1 cellular context compared by ENCODE assay signal in genomic region chr2:27771548-27772335, GRCh38.
TF ChIP-seq lines count a peak whose summit lies in the region.

Gene MRPL33 (plus strand): TSS chr2:27771719. CDS start chr2:27771778, 59 bp downstream.

TF ChIP-seq in K562, 482 proteins besides CTCF, POLR2A, EP300 and RAD21 (continued from another document):
- TF ChIP-seq CUX1 (CRISPR knock-in tag; IDR thresholded peaks at IDR 0.05) (no peak), ZNF146 (CRISPR knock-in tag; IDR thresholded peaks at IDR 0.05; ENCODE audit: unreplicated experiment) (no peak), ZNF764 (CRISPR knock-in tag; IDR thresholded peaks at IDR 0.05; ENCODE audit: low read depth) (no peak), LCOR (CRISPR knock-in tag; IDR thresholded peaks at IDR 0.05) (0 out of 2 replicates have a peak, but pooled peaks have one; percentile 48), IFI16 (CRISPR knock-in tag; IDR thresholded peaks at IDR 0.05) (no peak), GATA2 (CRISPR knock-in tag; IDR thresholded peaks at IDR 0.05) (no peak), CBX5 (IDR thresholded peaks at IDR 0.05; ENCODE audit: borderline replicate concordance, low read depth) (no peak), CREB3L1 (IDR thresholded peaks at IDR 0.05; ENCODE audit: borderline replicate concordance, low read depth) (peak; percentile 84), SRF (CRISPR knock-in tag; IDR thresholded peaks at IDR 0.05) (peak; percentile 42 to 54; a peak in 1 of 4 replicates), CTCFL (IDR thresholded peaks at IDR 0.05; ENCODE audit: borderline replicate concordance, insufficient read depth, low read depth, low read length, poor library complexity, severe bottlenecking) (no peak), TFE3 (CRISPR knock-in tag; IDR thresholded peaks at IDR 0.05) (0 out of 2 replicates have a peak, but pooled peaks have one; percentile 1), ZNF354B (CRISPR knock-in tag; IDR thresholded peaks at IDR 0.05) (no peak), E2F4 (CRISPR knock-in tag; IDR thresholded peaks at IDR 0.05; ENCODE audit: low read depth) (no peak), MTA2 (IDR thresholded peaks at IDR 0.05; ENCODE audit: low read depth) (peak; percentile 85), PHTF2 (CRISPR knock-in tag; IDR thresholded peaks at IDR 0.05) (no peak), ZNF445 (CRISPR knock-in tag; IDR thresholded peaks at IDR 0.05; ENCODE audit: low read depth) (no peak), RBM22 (IDR thresholded peaks at IDR 0.05; ENCODE audit: low read depth, low read length, poor library complexity, severe bottlenecking) (peak; percentile 49), GABPB2 (CRISPR knock-in tag; conservative IDR thresholded peaks at IDR 0.05) (no peak), MAFF (IDR thresholded peaks at IDR 0.05; ENCODE audit: low read length) (no peak), ZNF589 (CRISPR knock-in tag; IDR thresholded peaks at IDR 0.05; ENCODE audit: low read depth) (0 out of 2 replicates have a peak, but pooled peaks have one; percentile 39)
